Comparison of ENCODE assay signal across 19 cellular contexts in genomic region chr1:240824238-240824637, GRCh38.
DNase-seq lines count a peak whose midpoint lies in the region; ATAC-seq and TF ChIP-seq lines count a peak whose summit lies in the region.
"Had no signal": no experiment of that assay in that cellular context is flagged by ENCODE, and none has a peak within 500 bp of the region (broad histone marks: within the 10 kb centered on the region; RNA-seq: fewer than 3 reads in every experiment).

No MANE protein-coding gene starts in this region.

- H3K27ac Mint-ChIP-seq in WTC11: no peak overlapping the region
- no peak overlapping the region for H3K27ac Mint-ChIP-seq in glutamatergic neuron (ENCODE audit: unreplicated experiment)
- H3K27ac Mint-ChIP-seq: B cell; CD4-positive, alpha-beta T cell had no signal

- peaks cover 9% of the 10 kb centered on the region; the same call in 1 of the 2 replicates for H3K9me3 Mint-ChIP-seq in WTC11
- H3K9me3 Mint-ChIP-seq in glutamatergic neuron (ENCODE audit: unreplicated experiment): no peaks in the 10 kb centered on the region
- H3K9me3 Mint-ChIP-seq: CD4-positive, alpha-beta T cell had no signal

- CTCF ChIA-PET in SK-N-SH (lab: Yijun Ruan, JAX) (interaction anchor here (0.6 to 1.2 kb wide), 4 partner anchors 11 to 92 kb away, joined by 3 read pairs; no protein-coding TSS in a partner anchor), WTC11 (lab: Charles Lee) (interaction anchor here (0.5 to 0.9 kb wide), 3 partner anchors 26 to 762 kb away, joined by 3 to 5 read pairs (median 3); no protein-coding TSS in a partner anchor)

- H3K4me1 Mint-ChIP-seq in WTC11: peaks cover 4% of the 10 kb centered on the region; the same call in 1 of the 2 replicates
- no peaks in the 10 kb centered on the region for H3K4me1 Mint-ChIP-seq in glutamatergic neuron (ENCODE audit: low read depth, unreplicated experiment)
- H3K4me1 Mint-ChIP-seq: B cell had no signal

- no peak overlapping the region for H3K9ac ChIP-seq in SK-N-SH

- no peaks in the 10 kb centered on the region for H3K36me3 Mint-ChIP-seq in WTC11
- no peaks in the 10 kb centered on the region for H3K36me3 Mint-ChIP-seq in glutamatergic neuron (ENCODE audit: unreplicated experiment)

- no peak overlapping the region for H3K27ac ChIP-seq in SK-N-SH (ENCODE audit: low read depth in 2 of 2, low read length in 1 of 2)

- TF ChIP-seq CTCF in SK-N-SH (IDR thresholded peaks at IDR 0.05) (peak; percentile 16; the same call in 1 of the 2 replicates), WTC11 (IDR thresholded peaks at IDR 0.05) (no peak), glutamatergic neuron (IDR thresholded peaks at IDR 0.05; ENCODE audit: partially characterized antibody, unreplicated experiment) (no peak)

- H2AFZ ChIP-seq in SK-N-SH (ENCODE audit: low read depth): no peak overlapping the region

- H3K4me2 ChIP-seq in SK-N-SH: no peak overlapping the region

- H3K4me3 ChIP-seq in SK-N-SH (ENCODE audit: low read depth in 2 of 2, low read length in 1 of 2): no peak overlapping the region
- H3K4me3 ChIP-seq: GM12878 had no signal

- no peak overlapping the region for H3K4me3 Mint-ChIP-seq in WTC11
- H3K4me3 Mint-ChIP-seq in glutamatergic neuron (ENCODE audit: unreplicated experiment): no peak overlapping the region
- H3K4me3 Mint-ChIP-seq: B cell; CD4-positive, alpha-beta T cell had no signal

- no peaks in the 10 kb centered on the region for H3K9me3 ChIP-seq in SK-N-SH
- H3K9me3 ChIP-seq: Caco-2 had no signal

- H3K27me3 ChIP-seq in SK-N-SH (ENCODE audit: insufficient read depth): no peaks in the 10 kb centered on the region

- WGBS in SK-N-SH (ENCODE audit: low lambda C conversion rate): 73% methylated on average over 7 of the region's 9 CpGs

- no peaks in the 10 kb centered on the region; a peak in 1 of 4 replicates for H3K4me1 ChIP-seq in SK-N-SH (ENCODE audit: control insufficient read depth in 1 of 2, insufficient read depth in 2 of 2, low read depth in 1 of 2, low read length in 1 of 2)
- H3K4me1 ChIP-seq: Caco-2 had no signal

- POLR2A ChIA-PET in SK-N-SH (lab: Yijun Ruan, JAX): no interaction called here
- POLR2A ChIA-PET in WTC11 (lab: Charles Lee): no interaction called here

- TF ChIP-seq RAD21 in SK-N-SH (IDR thresholded peaks at IDR 0.05; ENCODE audit: low read length): no peak

- no peak for ATAC-seq in SK-N-SH treated with all-trans-retinoic acid at 6 μM for 48 hours
- peak; percentile 39; the same call in 1 of the 2 replicates for ATAC-seq in WTC11
- no peak for ATAC-seq in GM19395 (IDR thresholded peaks at IDR 0.05; ENCODE audit: unreplicated experiment)
- ATAC-seq in GM18873 (IDR thresholded peaks at IDR 0.05; ENCODE audit: low FRiP score, unreplicated experiment): no peak
- ATAC-seq: GM12878, Right ventricle myocardium inferior had no signal

- H3K79me2 ChIP-seq in SK-N-SH (ENCODE audit: insufficient read depth): no peaks in the 10 kb centered on the region

- H4K20me1 ChIP-seq in SK-N-SH (ENCODE audit: insufficient read depth): no peaks in the 10 kb centered on the region

- H3K27me3 Mint-ChIP-seq in WTC11 (ENCODE audit: low read depth) (no peaks in the 10 kb centered on the region), glutamatergic neuron (ENCODE audit: unreplicated experiment) (peaks cover 2% of the 10 kb centered on the region)
- H3K27me3 Mint-ChIP-seq: B cell; CD4-positive, alpha-beta T cell had no signal

- no peak for DNase-seq in SK-N-SH
- peak; percentile 24 for DNase-seq in WTC11 (ENCODE audit: low spot score)
- DNase-seq in glutamatergic neuron: peak; percentile 15
- DNase-seq in NCI-H774 (lab: John Stamatoyannopoulos, UW): no peak
- DNase-seq in AG20443 (ENCODE audit: low spot score): no peak
- DNase-seq: 8988T; Caco-2; CD4-positive, alpha-beta T cell; IMR-90; NCI-H1417 treated with DMSO at 0.1 percent for 48 hours; NCI-H1930; NCI-H226; NCI-H524 treated with DMSO at 0.1 percent for 48 hours had no signal

- no peaks in the 10 kb centered on the region for H3K36me3 ChIP-seq in SK-N-SH (replicated peaks in 1 of 2; ENCODE audit: control insufficient read depth in 1 of 2, insufficient read depth in 2 of 2, low read length in 1 of 2)

- no peaks in the 10 kb centered on the region for H3F3A ChIP-seq in SK-N-SH (replicated peaks; ENCODE audit: insufficient read depth)

- H3K9me2 ChIP-seq in SK-N-SH: no peaks in the 10 kb centered on the region

- TF ChIP-seq EP300 in SK-N-SH (IDR thresholded peaks at IDR 0.05; ENCODE audit: borderline replicate concordance in 1 of 2, low read depth in 1 of 2, low read length in 1 of 2): no peak

TF ChIP-seq in SK-N-SH, 30 proteins besides CTCF, POLR2A, EP300 and RAD21:
- TF ChIP-seq YY1 (IDR thresholded peaks at IDR 0.05; ENCODE audit: low read depth) (no peak), GATA2 (CRISPR knock-in tag; IDR thresholded peaks at IDR 0.05) (no peak), JUND (IDR thresholded peaks at IDR 0.05) (no peak), EZH2phosphoT487 (IDR thresholded peaks at IDR 0.05; ENCODE audit: borderline replicate concordance, low read depth) (no peak), SIN3A (IDR thresholded peaks at IDR 0.05; ENCODE audit: borderline replicate concordance, low read depth, low read length) (no peak)

TF ChIP-seq in SK-N-SH treated with all-trans-retinoic acid at 6 μM for 48 hours, 23 proteins besides CTCF, POLR2A, EP300 and RAD21 (continues in another document):
- TF ChIP-seq POU6F1 (CRISPR knock-in tag; IDR thresholded peaks at IDR 0.05; ENCODE audit: borderline replicate concordance, low read depth) (no peak), ESRRG (CRISPR knock-in tag; IDR thresholded peaks at IDR 0.05) (no peak)

TF ChIP-seq in WTC11, 78 proteins besides CTCF, POLR2A, EP300 and RAD21:
- TF ChIP-seq FOXJ3 (CRISPR knock-in tag; IDR thresholded peaks at IDR 0.05; ENCODE audit: borderline replicate concordance) (no peak), ZNF263 (CRISPR knock-in tag; IDR thresholded peaks at IDR 0.05; ENCODE audit: low read depth) (no peak), CREB1 (CRISPR knock-in tag; IDR thresholded peaks at IDR 0.05) (no peak), JAZF1 (CRISPR knock-in tag; IDR thresholded peaks at IDR 0.05) (no peak), ERG (CRISPR knock-in tag; IDR thresholded peaks at IDR 0.05) (no peak), NFATC4 (CRISPR knock-in tag; IDR thresholded peaks at IDR 0.05) (no peak)

Comparison
In these comparisons a context has a peak if more than half of its experiments do, and no peak if none do; other contexts are left out.
1. DNase-seq: peak in WTC11 (single experiment) and glutamatergic neuron (single experiment); none in SK-N-SH (single experiment), NCI-H774 (single experiment) and AG20443 (single experiment).
2. Of the 6 proteins assayed by ChIP-seq in both WTC11 and SK-N-SH: peak only in WTC11: none; only in SK-N-SH: CTCF; in both: none; in neither: 5.